ENCODE assay signal across 8 cellular contexts in the genomic region with DNA sequence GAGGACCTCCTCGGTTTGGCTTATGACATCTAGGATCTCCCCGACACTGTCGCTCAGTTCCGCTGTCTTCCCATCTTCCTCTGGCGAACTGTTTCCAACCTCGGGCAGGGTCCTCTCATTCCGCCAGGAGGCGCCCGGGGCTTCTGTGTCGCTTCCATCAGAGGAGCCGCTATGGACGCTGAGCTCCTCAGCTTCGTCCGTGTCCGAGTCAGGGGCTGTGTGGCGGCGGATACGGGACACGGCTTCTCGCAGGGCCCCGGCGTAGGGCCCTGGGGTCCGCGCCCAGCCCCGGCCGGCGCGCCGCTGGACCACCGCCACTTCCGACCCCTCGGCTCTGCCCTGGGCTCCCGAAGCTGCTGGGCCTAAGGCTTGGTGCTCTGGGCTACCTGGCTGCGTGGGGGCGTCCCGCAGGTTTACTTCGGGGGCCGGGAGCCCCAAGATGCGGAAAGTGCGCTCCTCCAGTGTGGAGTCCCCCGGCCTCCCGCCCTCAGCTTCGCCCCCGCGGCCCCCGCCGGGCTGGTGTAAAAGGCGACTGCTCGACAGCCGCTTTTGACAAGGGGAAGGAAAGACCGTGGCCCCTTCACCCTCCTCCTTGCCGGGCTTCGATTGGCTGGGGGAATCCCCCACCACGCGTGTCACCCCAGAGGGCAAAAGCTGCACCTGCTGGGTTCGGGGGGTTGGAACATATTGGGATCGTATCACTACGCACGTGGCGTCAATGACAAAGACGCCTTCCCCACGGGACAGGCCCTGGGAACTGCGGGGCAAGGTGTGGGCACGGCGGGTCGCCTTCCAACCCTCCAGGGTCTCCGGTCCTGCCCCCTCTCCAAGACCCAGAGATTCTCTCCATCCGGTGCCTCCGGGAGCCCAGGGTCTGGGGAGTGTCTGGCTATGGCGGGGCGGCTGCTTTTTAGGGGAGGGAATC. TPM values are rescaled to one million over a fixed set of nuclear protein-coding genes. Genes with fewer than 3 reads are reported as not detected.
A peak's percentile ranks its signal among the peaks of the same experiment; 100 is the strongest.
DNase-seq lines count a peak whose midpoint lies in the region; ATAC-seq and TF ChIP-seq lines count a peak whose summit lies in the region.

No MANE protein-coding gene starts in this region.

- H3K9me3 ChIP-seq in T-helper 17 cell (ENCODE audit: control insufficient read depth, low read length, poor library complexity, severe bottlenecking) (no peaks in the 10 kb centered on the region), sigmoid colon (no peaks in the 10 kb centered on the region)

- H3K27ac ChIP-seq in caudate nucleus (ENCODE audit: low read depth, low read length) (no peak overlapping the region), sigmoid colon (peak overlapping the region in 1 of 4 donors; percentile 15)

- H3K27ac Mint-ChIP-seq in T-helper 17 cell, result peak overlapping the region; percentile 78

- H3K36me3 Mint-ChIP-seq in T-helper 17 cell (ENCODE audit: low read depth), result peaks cover 9% of the 10 kb centered on the region

- H3K27me3 ChIP-seq in sigmoid colon, result peaks cover 43 to 97% (median 64%) of the 10 kb centered on the region in 3 donors

- H3K36me3 ChIP-seq in sigmoid colon, result peaks cover 2 to 14% (median 9%) of the 10 kb centered on the region in 4 donors

- ATAC-seq in T-helper 17 cell (peak; percentile 76), HG03460 (IDR thresholded peaks at IDR 0.05; ENCODE audit: unreplicated experiment) (no peak)

- TF ChIP-seq EP300 in sigmoid colon (IDR thresholded peaks at IDR 0.05), result no peak

- WGBS in sigmoid colon, 2 donors, result 3 to 4% methylated on average over 71 of the region's 71 CpGs

- TF ChIP-seq CTCF in sigmoid colon (IDR thresholded peaks at IDR 0.05), result peak; percentile 39 to 82 (median 70)

- H3K4me3 Mint-ChIP-seq in T-helper 17 cell, result peak overlapping the region; percentile 85

- H3K4me1 Mint-ChIP-seq in T-helper 17 cell, result peaks cover 37% of the 10 kb centered on the region

- intact Hi-C loops in sigmoid colon (cut with DNase I), result no loop called here

- no peak for TF ChIP-seq POLR2A in sigmoid colon (IDR thresholded peaks at IDR 0.05)

- peaks cover 0 to 52% (median 48%) of the 10 kb centered on the region in 4 donors for H3K4me1 ChIP-seq in sigmoid colon

- peak; percentile 70 for DNase-seq in DMS53 treated with DMSO at 0.1 percent for 48 hours (lab: John Stamatoyannopoulos, UW; ENCODE audit: unreplicated experiment)
- DNase-seq in Kasumi-1 (lab: John Stamatoyannopoulos, UW), result peak; percentile 82 to 84
- DNase-seq in T-helper 17 cell, result peak; percentile 51 to 55 (median 55)
- DNase-seq in caudate nucleus (lab: John Stamatoyannopoulos, UW), result peak in 54 of 61 donors; percentile 18 to 84 (median 52)
- peak; percentile 80 for DNase-seq in iPS-NIHi7 (ENCODE audit: extremely low spot score)
- peak; percentile 87 for DNase-seq in sigmoid colon
- DNase-seq in T1000 (lab: John Stamatoyannopoulos, UW), result no peak

- peak overlapping the region; percentile 17 to 51 (median 42) for H3K4me3 ChIP-seq in sigmoid colon

- H3K27me3 Mint-ChIP-seq in T-helper 17 cell, result peaks cover 52% of the 10 kb centered on the region

RNA-seq across cellular contexts. Expression of gene DDN, which starts 2.1 kb away (rescaled TPM):
- total RNA-seq in T-helper 17 cell (under 1 TPM; 0.62 to 0.70 TPM), sigmoid colon (under 1 TPM in 1 of 4 donors, not detected in 3; 0.14 TPM)
- polyA plus RNA-seq in sigmoid colon, result under 1 TPM in 2 of 3 donors, not detected in 1; 0.60 to 0.69 TPM

RNA-seq across cellular contexts. Expression of gene WNT1, which starts 18.9 kb away (rescaled TPM):
- total RNA-seq in T-helper 17 cell (1 to 10 TPM; 2.2 to 2.3 TPM), sigmoid colon (not detected)
- polyA plus RNA-seq in sigmoid colon, result under 1 TPM in 1 of 3 donors, not detected in 2; 0.10 TPM

RNA-seq across cellular contexts. Expression of gene PRKAG1, which starts 21.5 kb away (rescaled TPM):
- total RNA-seq in T-helper 17 cell (10 to 100 TPM; 41.4 to 47.7 TPM), sigmoid colon (10 to 100 TPM; 49.6 to 71.3 (median 60.0) TPM)
- 10 to 100 TPM; 48.6 to 71.2 (median 61.3) TPM for polyA plus RNA-seq in sigmoid colon

RNA-seq across cellular contexts. Expression of gene WNT10B, which starts 25.5 kb away (rescaled TPM):
- total RNA-seq in T-helper 17 cell (10 to 100 TPM; 13.8 to 17.6 TPM), sigmoid colon (under 1 TPM in 3 of 4 donors, not detected in 1; 0.28 to 0.49 (median 0.36) TPM)
- 1 to 10 TPM in 1 of 3 donors, not detected in 2; 1.0 TPM for polyA plus RNA-seq in sigmoid colon

RNA-seq across cellular contexts. Expression of gene ARF3, which starts 39.8 kb away (rescaled TPM):
- total RNA-seq in T-helper 17 cell (100 to 1,000 TPM in 1 of 2 donors, 10 to 100 TPM in 1; 80.1 to 111 TPM), sigmoid colon (10 to 100 TPM; 37.9 to 61.0 (median 49.3) TPM)
- 100 to 1,000 TPM in 2 of 3 donors, 10 to 100 TPM in 1; 87.7 to 161 (median 132) TPM for polyA plus RNA-seq in sigmoid colon
